Comparison of ENCODE assay signal across 9 cellular contexts in genomic region chr2:84880395-84880644, GRCh38. TPM values are rescaled to one million over a fixed set of nuclear protein-coding genes. Genes with fewer than 3 reads are reported as not detected.
DNase-seq lines count a peak whose midpoint lies in the region; ATAC-seq and TF ChIP-seq lines count a peak whose summit lies in the region.
"Had no signal": no experiment of that assay in that cellular context is flagged by ENCODE, and none has a peak within 500 bp of the region (broad histone marks: within the 10 kb centered on the region; RNA-seq: fewer than 3 reads in every experiment).

No MANE protein-coding gene starts in this region.

- H3K36me3 Mint-ChIP-seq in activated CD4-positive, alpha-beta T cell treated with anti-CD3 and anti-CD28 coated beads, Interleukin-2, amount 10 ng/mL, durations not matched to agents 24 days and 14 days (ENCODE audit: low read depth), result peaks cover 15% of the 10 kb centered on the region

- H3K27me3 Mint-ChIP-seq in activated CD4-positive, alpha-beta T cell treated with anti-CD3 and anti-CD28 coated beads, Interleukin-2, amount 10 ng/mL, durations not matched to agents 24 days and 14 days, result no peaks in the 10 kb centered on the region

- peaks cover 65% of the 10 kb centered on the region for H3K4me1 Mint-ChIP-seq in activated CD4-positive, alpha-beta T cell treated with anti-CD3 and anti-CD28 coated beads, Interleukin-2, amount 10 ng/mL, durations not matched to agents 24 days and 14 days

- H3K36me3 ChIP-seq in ascending aorta (no peaks in the 10 kb centered on the region), right lobe of liver (no peaks in the 10 kb centered on the region), suprapubic skin (no peaks in the 10 kb centered on the region)

- intact Hi-C loops in activated CD4-positive, alpha-beta T cell treated with anti-CD3 and anti-CD28 coated beads, Interleukin-2, amount 10 ng/mL, durations not matched to agents 24 days and 14 days (cut with micrococcal nuclease), result loop anchor here (2.0 to 5.0 kb wide), 4 partner anchors 34 to 363 kb away; partner anchors contain the start of gene DNAH6
- intact Hi-C loops in ascending aorta (cut with DNase I), result loop anchor here (2.0 kb wide), 1 partner anchor 386 kb away; no protein-coding TSS in a partner anchor
- intact Hi-C loops in right lobe of liver (cut with DNase I), result loop anchor here in 1 of 2 donors (10.0 kb wide), 1 partner anchor 386 kb away; no protein-coding TSS in a partner anchor

- no peaks in the 10 kb centered on the region for H3K9me3 Mint-ChIP-seq in activated CD4-positive, alpha-beta T cell treated with anti-CD3 and anti-CD28 coated beads, Interleukin-2, amount 10 ng/mL, durations not matched to agents 24 days and 14 days

- no peaks in the 10 kb centered on the region for H3K27me3 ChIP-seq in ascending aorta
- peaks cover 0 to 3% of the 10 kb centered on the region in 2 donors for H3K27me3 ChIP-seq in right lobe of liver
- H3K27me3 ChIP-seq in suprapubic skin, result peaks cover 15% of the 10 kb centered on the region

- H3K27ac Mint-ChIP-seq in activated CD4-positive, alpha-beta T cell treated with anti-CD3 and anti-CD28 coated beads, Interleukin-2, amount 10 ng/mL, durations not matched to agents 24 days and 14 days, result peak overlapping the region; percentile 96

- no peak for DNase-seq in activated CD4-positive, alpha-beta T cell treated with anti-CD3 and anti-CD28 coated beads, Interleukin-2, amount 10 ng/mL, durations not matched to agents 24 days and 14 days
- no peak for DNase-seq in activated CD4-positive, alpha-beta T cell treated with anti-CD3 and anti-CD28 coated beads for 48 hours
- DNase-seq in ascending aorta (ENCODE audit: low spot score in 2 of 2), result no peak
- no peak for DNase-seq in right lobe of liver
- no peak for DNase-seq in suprapubic skin (ENCODE audit: low spot score in 2 of 2)
- no peak for DNase-seq in CD1c-positive myeloid dendritic cell (ENCODE audit: extremely low spot score)
- DNase-seq in caudate nucleus (lab: John Stamatoyannopoulos, UW), result no peak
- DNase-seq in medulla oblongata (ENCODE audit: extremely low spot score), result no peak
- DNase-seq: NCI-H748 treated with DMSO at 0.1 percent for 48 hours had no signal

- H3K4me1 ChIP-seq in ascending aorta (peaks cover 2 to 25% of the 10 kb centered on the region in 2 donors), right lobe of liver (peaks cover 0 to 16% (median 4%) of the 10 kb centered on the region in 4 donors), suprapubic skin (peaks cover 31% of the 10 kb centered on the region)

- 3% methylated on average over 8 of the region's 8 CpGs for WGBS in right lobe of liver (ENCODE audit: insufficient coverage, low coverage, low lambda C conversion rate, missing lambda C conversion rate)
- under 1% methylated on average over 8 of the region's 8 CpGs for WGBS in suprapubic skin

- no peak for TF ChIP-seq POLR2A in right lobe of liver (IDR thresholded peaks at IDR 0.05)
- no peak for TF ChIP-seq POLR2A in suprapubic skin (IDR thresholded peaks at IDR 0.05)

- H3K27ac ChIP-seq in ascending aorta, result no peak overlapping the region
- peak overlapping the region in 1 of 3 donors; percentile 28 for H3K27ac ChIP-seq in right lobe of liver
- H3K27ac ChIP-seq in suprapubic skin, result no peak overlapping the region
- no peak overlapping the region for H3K27ac ChIP-seq in caudate nucleus (ENCODE audit: low read depth, low read length)

- no peak for TF ChIP-seq EP300 in suprapubic skin (IDR thresholded peaks at IDR 0.05)

- peak overlapping the region; percentile 98 for H3K4me3 Mint-ChIP-seq in activated CD4-positive, alpha-beta T cell treated with anti-CD3 and anti-CD28 coated beads, Interleukin-2, amount 10 ng/mL, durations not matched to agents 24 days and 14 days

- ATAC-seq in right lobe of liver, result no peak

- no peak for TF ChIP-seq CTCF in ascending aorta (IDR thresholded peaks at IDR 0.05)
- TF ChIP-seq CTCF in right lobe of liver (IDR thresholded peaks at IDR 0.05), result no peak
- no peak for TF ChIP-seq CTCF in suprapubic skin (IDR thresholded peaks at IDR 0.05)

- H3K9me3 ChIP-seq in ascending aorta, result no peaks in the 10 kb centered on the region
- no peaks in the 10 kb centered on the region for H3K9me3 ChIP-seq in right lobe of liver
- H3K9me3 ChIP-seq in suprapubic skin, result no peaks in the 10 kb centered on the region

- H3K4me3 ChIP-seq in ascending aorta (peak overlapping the region; percentile 59 to 75), right lobe of liver (peak overlapping the region; percentile 41 to 55 (median 51)), suprapubic skin (peak overlapping the region; percentile 66)

RNA-seq across cellular contexts. Expression of gene TRABD2A, which starts 0.6 kb away (rescaled TPM):
- total RNA-seq in activated CD4-positive, alpha-beta T cell treated with anti-CD3 and anti-CD28 coated beads, Interleukin-2, amount 10 ng/mL, durations not matched to agents 24 days and 14 days, result 56.3 and 59.6 TPM in 2 replicates
- total RNA-seq in ascending aorta (1.1 TPM), right lobe of liver (1 to 10 TPM in 1 of 6 experiments, under 1 TPM in 4, not detected in 1; 0.20 to 2.4 (median 0.43) TPM), suprapubic skin (1 to 10 TPM in 2 of 4 donors, under 1 TPM in 1, not detected in 1; 0.68 to 2.4 (median 1.7) TPM)

RNA-seq across cellular contexts. Expression of gene TMSB10, which starts 25.1 kb away (rescaled TPM):
- total RNA-seq in activated CD4-positive, alpha-beta T cell treated with anti-CD3 and anti-CD28 coated beads, Interleukin-2, amount 10 ng/mL, durations not matched to agents 24 days and 14 days, result 2,196 and 2,218 TPM in 2 replicates
- total RNA-seq in ascending aorta (5,452 TPM), right lobe of liver (100 to 1,000 TPM in 5 of 6 experiments, 10 to 100 TPM in 1; 77.3 to 814 (median 270) TPM), suprapubic skin (1,000 to 10,000 TPM in 2 of 4 donors, 100 to 1,000 TPM in 2; 859 to 1,108 (median 964) TPM)

Comparison
In these comparisons a context has a peak if more than half of its experiments do, and no peak if none do; other contexts are left out.
1. RNA of gene TRABD2A, which starts 0.6 kb away (total RNA-seq): 56.3 to 59.6 TPM in activated CD4-positive, alpha-beta T cell treated with anti-CD3 and anti-CD28 coated beads, Interleukin-2, amount 10 ng/mL, durations not matched to agents 24 days and 14 days; 0.68 to 2.4 TPM in suprapubic skin, 1.1 TPM in ascending aorta (single experiment) and 0.20 to 2.4 TPM in right lobe of liver; every median in the first group is over 10 times any median in the second.
2. Peak in every context shown above with its lines, with median percentiles within 50 percentile points of each other: H3K4me3 ChIP-seq.